ENCODE assay signal across 17 cellular contexts in the genomic region with DNA sequence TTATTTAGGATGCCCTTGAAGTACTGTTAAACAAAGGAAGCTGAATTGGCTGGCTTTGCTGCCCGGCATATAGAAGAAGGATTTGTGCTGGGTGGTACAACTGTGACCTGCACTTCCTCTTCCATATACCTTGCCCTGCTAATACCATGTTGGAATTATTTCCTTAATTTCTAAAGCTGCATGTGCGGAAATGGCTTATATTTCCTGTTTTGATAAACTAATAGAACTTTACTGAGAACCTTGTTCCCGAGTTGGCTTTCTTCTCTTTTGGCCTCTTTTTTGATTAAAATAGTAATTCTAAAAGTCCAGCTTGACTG. TPM values are rescaled to one million over a fixed set of nuclear protein-coding genes. Genes with fewer than 3 reads are reported as not detected.
DNase-seq lines count a peak whose midpoint lies in the region; ATAC-seq, FAIRE-seq and TF ChIP-seq lines count a peak whose summit lies in the region.
"Had no signal": no experiment of that assay in that cellular context is flagged by ENCODE, and none has a peak within 500 bp of the region (broad histone marks: within the 10 kb centered on the region; RNA-seq: fewer than 3 reads in every experiment).

No MANE protein-coding gene starts in this region.

- H3K27ac ChIP-seq in ACC112 (ENCODE audit: low read depth, low read length) (peak overlapping the region; percentile 93), SJCRH30 (peak overlapping the region; percentile 60), keratinocyte (ENCODE audit: control insufficient read depth, insufficient read depth, low read length) (peak overlapping the region; percentile 85)
- H3K27ac ChIP-seq: WERI-Rb-1 had no signal

- TF ChIP-seq CTCF in keratinocyte (optimal IDR thresholded peaks at IDR 0.05 in 1 of 3, IDR thresholded peaks at IDR 0.05 in 1 of 3, conservative IDR thresholded peaks at IDR 0.05 in 1 of 3; ENCODE audit: extremely low read depth in 1 of 3, insufficient read depth in 2 of 3, low read length in 3 of 3) = no peak

- H3K4me1 ChIP-seq in ACC112 (ENCODE audit: control insufficient read depth, insufficient read depth, low read length, unreplicated experiment) (peaks cover 36% of the 10 kb centered on the region), SJCRH30 (peaks cover 39% of the 10 kb centered on the region), keratinocyte (ENCODE audit: control insufficient read depth, extremely low read depth, insufficient read depth, low read length) (peaks cover 54% of the 10 kb centered on the region), skeletal muscle satellite cell (ENCODE audit: control insufficient read depth, insufficient read depth, low read length) (peaks cover 35% of the 10 kb centered on the region)

- no peaks in the 10 kb centered on the region for H3K9me1 ChIP-seq in keratinocyte (ENCODE audit: control insufficient read depth, extremely low read depth, insufficient read depth, low read length)

- FAIRE-seq in keratinocyte (lab: Jason Lieb, UNC) = no peak
- FAIRE-seq: G401.6 had no signal

- 0 out of 2 replicates have a peak, but pooled peaks cover 4% of the 10 kb centered on the region for H3K36me3 ChIP-seq in ACC112 (ENCODE audit: insufficient read depth, low read length)
- peaks cover 16% of the 10 kb centered on the region; the same call in 1 of the 2 replicates for H3K36me3 ChIP-seq in SJCRH30
- peaks cover 0 to 3% of the 10 kb centered on the region in 2 experiments for H3K36me3 ChIP-seq in keratinocyte (ENCODE audit: control insufficient read depth in 2 of 2, extremely low read depth in 1 of 2, insufficient read depth in 2 of 2, low read length in 2 of 2)
- no peaks in the 10 kb centered on the region for H3K36me3 ChIP-seq in skeletal muscle satellite cell (ENCODE audit: insufficient read depth, low read length)
- H3K36me3 ChIP-seq: WERI-Rb-1 had no signal

- H3K9ac ChIP-seq in keratinocyte (ENCODE audit: control insufficient read depth, extremely low read depth, insufficient read depth, low read length) (peak overlapping the region; percentile 8), skeletal muscle satellite cell (ENCODE audit: low read depth, low read length) (peak overlapping the region; percentile 64)

- ATAC-seq in HG02798 (IDR thresholded peaks at IDR 0.05; ENCODE audit: poor library complexity, unreplicated experiment) (no peak), GM21576 (IDR thresholded peaks at IDR 0.05; ENCODE audit: unreplicated experiment) (no peak), GM21529 (IDR thresholded peaks at IDR 0.05; ENCODE audit: unreplicated experiment) (no peak)
- ATAC-seq: activated T-helper 17 cell treated with anti-CD3 and anti-CD28 coated beads, Interleukin-2, amount 50 U/mL, for 72 hours; stimulated activated naive CD8-positive, alpha-beta T cell treated with anti-CD3 and anti-CD28 coated beads, Interleukin-15, amount 100 ng/mL, for 72 hours had no signal

- H3K9me3 ChIP-seq in SJCRH30 (replicated peaks) (peaks cover 5% of the 10 kb centered on the region; the same call in 1 of the 2 replicates), keratinocyte (ENCODE audit: control insufficient read depth, low read depth, low read length) (no peaks in the 10 kb centered on the region), skeletal muscle satellite cell (replicated peaks; ENCODE audit: low read length) (no peaks in the 10 kb centered on the region)

- no peaks in the 10 kb centered on the region for H3K27me3 ChIP-seq in ACC112 (ENCODE audit: insufficient read depth, low read length)
- no peaks in the 10 kb centered on the region for H3K27me3 ChIP-seq in SJCRH30
- no peaks in the 10 kb centered on the region for H3K27me3 ChIP-seq in keratinocyte (ENCODE audit: control insufficient read depth, extremely low read depth, insufficient read depth, low read length)
- no peaks in the 10 kb centered on the region for H3K27me3 ChIP-seq in skeletal muscle satellite cell (ENCODE audit: control insufficient read depth, insufficient read depth, low read length)

- H3K79me2 ChIP-seq in ACC112 (ENCODE audit: control insufficient read depth, insufficient read depth, low read length, unreplicated experiment) = peaks cover 46% of the 10 kb centered on the region
- peaks cover 38% of the 10 kb centered on the region for H3K79me2 ChIP-seq in keratinocyte (ENCODE audit: control insufficient read depth, insufficient read depth, low read length)

- peak overlapping the region; percentile 41; the same call in 1 of the 2 replicates for H3K4me3 ChIP-seq in ACC112 (ENCODE audit: low read depth, low read length)
- H3K4me3 ChIP-seq in SJCRH30 = no peak overlapping the region
- peak overlapping the region in 1 of 3 experiments; percentile 24 for H3K4me3 ChIP-seq in keratinocyte (ENCODE audit: control insufficient read depth in 2 of 3, extremely low read depth in 1 of 3, insufficient read depth in 2 of 3, low read depth in 1 of 3, low read length in 3 of 3)
- H3K4me3 ChIP-seq in skeletal muscle satellite cell (ENCODE audit: low read length) = no peak overlapping the region

- H4K20me1 ChIP-seq in keratinocyte (ENCODE audit: control insufficient read depth, extremely low read depth, insufficient read depth, low read length) = peaks cover 1% of the 10 kb centered on the region

- H3K4me2 ChIP-seq in keratinocyte (ENCODE audit: control insufficient read depth, extremely low read depth, insufficient read depth, low read depth, low read length) (peak overlapping the region; percentile 83), skeletal muscle satellite cell (ENCODE audit: low read length) (peak overlapping the region; percentile 75)

- no peak overlapping the region for H2AFZ ChIP-seq in ACC112 (ENCODE audit: low read length, unreplicated experiment)
- H2AFZ ChIP-seq in keratinocyte (ENCODE audit: control insufficient read depth, low read length) = no peak overlapping the region

- no peak for DNase-seq in SJCRH30
- DNase-seq in keratinocyte (ENCODE audit: low read depth, low spot score) = no peak
- DNase-seq in glomerular visceral epithelial cell (ENCODE audit: extremely low spot score) = no peak
- DNase-seq: activated CD8-positive, alpha-beta memory T cell treated with anti-CD3 and anti-CD28 coated beads for 24 hours; cortex of kidney; KBM-7; NCI-H1417 treated with DMSO at 0.1 percent for 48 hours; nucleus accumbens; stimulated activated naive CD8-positive, alpha-beta T cell treated with anti-CD3 and anti-CD28 coated beads, Interleukin-15, amount 100 ng/mL, for 72 hours; WERI-Rb-1 had no signal

- dilution Hi-C loops in keratinocyte (cut with MboI; ENCODE audit: extremely low pct_ligation_motif_present, low sequenced_read_pairs) = no loop called here

RNA-seq across cellular contexts. Expression of gene COL4A2, which starts 41.2 kb away (rescaled TPM):
- 251 and 258 TPM in 2 replicates for total RNA-seq in SJCRH30 (2014; rRNA removed; shearing (Covaris generic))
- 30.7 to 64.2 TPM (median 31.1 TPM) in 3 replicates for polyA plus RNA-seq in keratinocyte
- 2.4 TPM for polyA plus RNA-seq in keratinocyte (2011; ENCODE audit: low read depth)
- 5.3 and 11.3 TPM in 2 replicates for polyA plus RNA-seq in keratinocyte (2011; cell fraction: cytosol; rRNA removed)
- 78.0 and 99.9 TPM in 2 replicates for polyA plus RNA-seq in keratinocyte (2011; cell fraction: nucleus; rRNA removed)
- 6.3 and 80.3 TPM in 2 replicates for polyA plus RNA-seq in keratinocyte (2012; ENCODE audit: low replicate concordance)
- 69.8 to 191 TPM (median 82.0 TPM) in 3 replicates for polyA minus RNA-seq in keratinocyte
- polyA minus RNA-seq in keratinocyte (2011; cell fraction: cytosol; rRNA and poly(A)+ RNA removed) = 38.8 TPM
- polyA minus RNA-seq in keratinocyte (2011; cell fraction: nucleus; rRNA and poly(A)+ RNA removed) = 150 and 169 TPM in 2 replicates
- 75.5 and 113 TPM in 2 replicates for total RNA-seq in skeletal muscle satellite cell (2012; rRNA removed)

RNA-seq across cellular contexts. Expression of gene COL4A1, which starts 41.3 kb away (rescaled TPM):
- 269 and 271 TPM in 2 replicates for total RNA-seq in SJCRH30 (2014; rRNA removed; shearing (Covaris generic))
- 14.5 to 30.3 TPM (median 22.3 TPM) in 3 replicates for polyA plus RNA-seq in keratinocyte
- polyA plus RNA-seq in keratinocyte (2011; ENCODE audit: low read depth) = 1.3 TPM
- polyA plus RNA-seq in keratinocyte (2011; cell fraction: cytosol; rRNA removed) = 4.7 and 5.4 TPM in 2 replicates
- polyA plus RNA-seq in keratinocyte (2011; cell fraction: nucleus; rRNA removed) = 40.7 and 46.5 TPM in 2 replicates
- 2.0 and 35.6 TPM in 2 replicates for polyA plus RNA-seq in keratinocyte (2012; ENCODE audit: low replicate concordance)
- 39.4 to 56.2 TPM (median 43.0 TPM) in 3 replicates for polyA minus RNA-seq in keratinocyte
- 12.3 TPM for polyA minus RNA-seq in keratinocyte (2011; cell fraction: cytosol; rRNA and poly(A)+ RNA removed)
- polyA minus RNA-seq in keratinocyte (2011; cell fraction: nucleus; rRNA and poly(A)+ RNA removed) = 57.2 and 70.4 TPM in 2 replicates
- total RNA-seq in skeletal muscle satellite cell (2012; rRNA removed) = 112 and 149 TPM in 2 replicates
- total RNA-seq: activated T-helper 17 cell treated with anti-CD3 and anti-CD28 coated beads, Interleukin-2, amount 50 U/mL, for 72 hours had no signal
